7 cellular contexts compared by ENCODE assay signal in the genomic region with DNA sequence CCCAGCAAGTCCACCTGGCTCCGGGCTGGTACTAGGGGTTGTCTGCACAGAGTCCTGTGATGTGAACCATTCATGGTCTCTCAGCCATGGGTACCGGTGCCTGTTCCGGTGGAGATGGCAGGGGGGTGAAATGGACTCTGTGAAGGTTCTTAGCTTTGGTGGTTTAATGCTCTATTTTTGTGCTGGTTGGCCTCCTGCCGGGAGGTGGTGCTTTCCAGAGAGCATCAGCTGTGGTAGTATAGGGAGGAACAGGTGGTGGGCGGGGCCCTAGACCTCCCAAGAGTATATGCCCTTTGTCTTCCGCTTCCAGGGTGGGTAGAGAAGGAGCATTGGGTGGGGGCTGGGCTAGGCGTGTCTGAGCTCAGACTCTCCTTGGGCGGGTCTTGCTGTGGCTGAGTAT.
DNase-seq lines count a peak whose midpoint lies in the region; ATAC-seq and TF ChIP-seq lines count a peak whose summit lies in the region.
"Not testable (repeated sequence)": the region's sequence is repeated elsewhere in the genome, so short reads cannot be mapped to it uniquely, and the experiment has no call there.

No MANE protein-coding gene starts in this region.

- not testable (repeated sequence) for H3K79me2 ChIP-seq in OCI-LY1 (ENCODE audit: insufficient read depth, low read length)

- H3K4me2 ChIP-seq in OCI-LY1 (ENCODE audit: low read length), result peak overlapping the region; percentile 43

- H3K9me2 ChIP-seq in OCI-LY1 (ENCODE audit: low read depth, low read length), result not testable (repeated sequence)

- not testable (repeated sequence) for H2AFZ ChIP-seq in OCI-LY1 (ENCODE audit: low read length)

- TF ChIP-seq POLR2A in GM18505 (IDR thresholded peaks at IDR 0.05; ENCODE audit: borderline replicate concordance, extremely low read depth, insufficient read depth, insufficient read length), result not testable (repeated sequence)

- H3K4me3 ChIP-seq in OCI-LY1 (ENCODE audit: low read depth, low read length, poor library complexity, severe bottlenecking), result peak overlapping the region; percentile 28

- peaks cover 43% of the 10 kb centered on the region for H3K4me1 ChIP-seq in OCI-LY1 (ENCODE audit: insufficient read depth, low read length, severe bottlenecking)

- TF ChIP-seq CTCF in OCI-LY1 (IDR thresholded peaks at IDR 0.05; ENCODE audit: low read length), result peak; percentile 28; the same call in 1 of the 2 replicates

- not testable (repeated sequence) for H3K27me3 ChIP-seq in OCI-LY1 (ENCODE audit: insufficient read depth, low read length)

- not testable (repeated sequence) for H3F3A ChIP-seq in OCI-LY1 (ENCODE audit: insufficient read depth, low read length)

- peaks cover 45% of the 10 kb centered on the region for H3K36me3 ChIP-seq in OCI-LY1 (ENCODE audit: insufficient read depth, low read length)

- not testable (repeated sequence) for H4K20me1 ChIP-seq in OCI-LY1 (ENCODE audit: insufficient read depth, low read length)

- ATAC-seq in GM18505 (IDR thresholded peaks at IDR 0.05; ENCODE audit: unreplicated experiment) (peak; percentile 74), GM19395 (IDR thresholded peaks at IDR 0.05; ENCODE audit: unreplicated experiment) (peak; percentile 68), GM21723 (IDR thresholded peaks at IDR 0.05; ENCODE audit: unreplicated experiment) (peak; percentile 45), HG02981 (IDR thresholded peaks at IDR 0.05; ENCODE audit: unreplicated experiment) (peak; percentile 49), HG03442 (IDR thresholded peaks at IDR 0.05; ENCODE audit: unreplicated experiment) (peak; percentile 58)

- peak overlapping the region; percentile 38; the same call in 1 of the 2 replicates for H3K9ac ChIP-seq in OCI-LY1 (ENCODE audit: low read length)

- peak overlapping the region; percentile 86 for H3K27ac ChIP-seq in OCI-LY1 (ENCODE audit: low read depth, low read length, poor library complexity, severe bottlenecking)

- peak; percentile 14 for DNase-seq in islet precursor cell

- not testable (repeated sequence) for H3K9me3 ChIP-seq in OCI-LY1 (ENCODE audit: low read length)

Comparison
In these comparisons a context has a peak if more than half of its experiments do, and no peak if none do; other contexts are left out.
1. Peak in every context shown above with its lines: DNase-seq, ATAC-seq, H3K4me3 ChIP-seq and H3K27ac ChIP-seq.